ENCODE assay signal across 1 cellular context in genomic region chr1:45585496-45586075, GRCh38.
TF ChIP-seq lines count a peak whose summit lies in the region.

No MANE protein-coding gene starts in this region.

TF ChIP-seq in WTC11, 78 proteins besides CTCF, POLR2A, EP300 and RAD21 (continued from another document):
- no peak for TF ChIP-seq TCF7 (CRISPR knock-in tag; IDR thresholded peaks at IDR 0.05; ENCODE audit: low read depth)
